ENCODE assay signal across 21 cellular contexts in genomic region chr20:47499053-47499452, GRCh38. TPM values are rescaled to one million over a fixed set of nuclear protein-coding genes. Genes with fewer than 3 reads are reported as not detected.
DNase-seq lines count a peak whose midpoint lies in the region; ATAC-seq, FAIRE-seq and TF ChIP-seq lines count a peak whose summit lies in the region.
"Had no signal": no experiment of that assay in that cellular context is flagged by ENCODE, and none has a peak within 500 bp of the region (broad histone marks: within the 10 kb centered on the region; RNA-seq: fewer than 3 reads in every experiment).

No MANE protein-coding gene starts in this region.

- TF ChIP-seq RAD21 in HepG2 (CRISPR knock-in tag; IDR thresholded peaks at IDR 0.05), result no peak

- in situ Hi-C loops in HepG2 (cut with HindIII; ENCODE audit: extremely low pct_ligation_motif_present, low pct_unique_long_range_greater_than_20kb), result no loop called here

- H3K36me3 ChIP-seq in HepG2 (replicated peaks in 1 of 2; ENCODE audit: control insufficient read depth in 1 of 2, insufficient read depth in 2 of 2, low read length in 2 of 2) (no peaks in the 10 kb centered on the region), right lobe of liver (no peaks in the 10 kb centered on the region), SU-DHL-6 (ENCODE audit: low read length) (peaks cover 11% of the 10 kb centered on the region)

- CTCF ChIA-PET in HepG2 (lab: Yijun Ruan, JAX; ENCODE audit: low intra/inter-chr PET ratio, low total read pairs), result no interaction called here

- WGBS in HepG2 (ENCODE audit: low lambda C conversion rate), result 93% methylated on average over 5 of the region's 5 CpGs
- 91% methylated on average over 4 of the region's 5 CpGs for WGBS in right lobe of liver (ENCODE audit: insufficient coverage, low coverage, low lambda C conversion rate, missing lambda C conversion rate)

- H3K9me3 Mint-ChIP-seq in activated CD4-positive, alpha-beta T cell treated with anti-CD3 and anti-CD28 coated beads, Interleukin-2, amount 10 ng/mL, durations not matched to agents 24 days and 14 days, result no peaks in the 10 kb centered on the region
- no peaks in the 10 kb centered on the region for H3K9me3 Mint-ChIP-seq in neural crest cell
- H3K9me3 Mint-ChIP-seq: CD4-positive, alpha-beta T cell had no signal

- intact Hi-C loops in activated CD4-positive, alpha-beta T cell treated with anti-CD3 and anti-CD28 coated beads, Interleukin-2, amount 10 ng/mL, durations not matched to agents 24 days and 14 days (cut with micrococcal nuclease), result loop anchor here (5.0 kb wide), 1 partner anchor 1423 kb away; the partner anchor contains the start of gene ARFGEF2
- intact Hi-C loops in HepG2 (cut with micrococcal nuclease; ENCODE audit: unreplicated experiment), result no loop called here
- intact Hi-C loops in right lobe of liver (cut with DNase I), result no loop called here
- intact Hi-C loops in posterior cingulate gyrus (cut with DNase I), result no loop called here

- no peak overlapping the region for H2AFZ ChIP-seq in HepG2 (ENCODE audit: low read length)
- no peak overlapping the region for H2AFZ ChIP-seq in SU-DHL-6 (ENCODE audit: low read depth, low read length, severe bottlenecking)

- H3K9me2 ChIP-seq in SU-DHL-6 (replicated peaks; ENCODE audit: insufficient read depth, low read length), result no peaks in the 10 kb centered on the region

- peaks cover 38% of the 10 kb centered on the region for H3K4me1 Mint-ChIP-seq in activated CD4-positive, alpha-beta T cell treated with anti-CD3 and anti-CD28 coated beads, Interleukin-2, amount 10 ng/mL, durations not matched to agents 24 days and 14 days
- peaks cover 27% of the 10 kb centered on the region for H3K4me1 Mint-ChIP-seq in neural crest cell

- H3K9ac ChIP-seq in HepG2 (ENCODE audit: insufficient read depth, low read depth, low read length), result no peak overlapping the region
- H3K9ac ChIP-seq in SU-DHL-6 (ENCODE audit: low read length), result peak overlapping the region; percentile 51

- TF ChIP-seq CTCF in HepG2 (CRISPR knock-in tag; IDR thresholded peaks at IDR 0.05) (no peak), right lobe of liver (IDR thresholded peaks at IDR 0.05) (no peak), SU-DHL-6 (IDR thresholded peaks at IDR 0.05; ENCODE audit: insufficient read depth, low read length, poor library complexity, severe bottlenecking) (no peak), neural crest cell (conservative IDR thresholded peaks at IDR 0.05) (no peak)

- H3K27me3 Mint-ChIP-seq in activated CD4-positive, alpha-beta T cell treated with anti-CD3 and anti-CD28 coated beads, Interleukin-2, amount 10 ng/mL, durations not matched to agents 24 days and 14 days, result peaks cover 2% of the 10 kb centered on the region
- no peaks in the 10 kb centered on the region for H3K27me3 Mint-ChIP-seq in neural crest cell (ENCODE audit: low read depth)
- H3K27me3 Mint-ChIP-seq: CD4-positive, alpha-beta T cell had no signal

- H3K27ac ChIP-seq in HepG2 (ENCODE audit: extremely low read length, insufficient read depth, low read length) (no peak overlapping the region), right lobe of liver (no peak overlapping the region), SU-DHL-6 (ENCODE audit: low read depth, low read length) (peak overlapping the region; percentile 98)

- H3K9me3 ChIP-seq in HepG2 (ENCODE audit: low read length) (no peaks in the 10 kb centered on the region), right lobe of liver (no peaks in the 10 kb centered on the region), SU-DHL-6 (ENCODE audit: insufficient read depth, low read length) (no peaks in the 10 kb centered on the region)
- H3K9me3 ChIP-seq: Caco-2 had no signal

- peaks cover 12% of the 10 kb centered on the region for H4K20me1 ChIP-seq in HepG2 (ENCODE audit: insufficient read depth, low read length)
- 0 out of 2 replicates have a peak, but pooled peaks cover 5% of the 10 kb centered on the region for H4K20me1 ChIP-seq in SU-DHL-6 (ENCODE audit: low read depth, low read length)

- H3K27me3 ChIP-seq in HepG2 (ENCODE audit: control insufficient read depth in 1 of 2, insufficient read depth in 2 of 2, low read length in 2 of 2) (no peaks in the 10 kb centered on the region; a peak in 1 of 5 replicates), right lobe of liver (no peaks in the 10 kb centered on the region), SU-DHL-6 (ENCODE audit: low read length) (no peaks in the 10 kb centered on the region)

- H3K36me3 Mint-ChIP-seq in activated CD4-positive, alpha-beta T cell treated with anti-CD3 and anti-CD28 coated beads, Interleukin-2, amount 10 ng/mL, durations not matched to agents 24 days and 14 days (ENCODE audit: low read depth), result peaks cover 18% of the 10 kb centered on the region
- H3K36me3 Mint-ChIP-seq in neural crest cell (ENCODE audit: low read depth), result no peaks in the 10 kb centered on the region

- no TSS peak for BruUV-seq in HepG2 (replicated peaks; lab: Mats Ljungman, UMichigan)

- no peak for DNase-seq in activated CD4-positive, alpha-beta T cell treated with anti-CD3 and anti-CD28 coated beads, Interleukin-2, amount 10 ng/mL, durations not matched to agents 24 days and 14 days
- DNase-seq in activated CD4-positive, alpha-beta T cell treated with anti-CD3 and anti-CD28 coated beads for 48 hours, result no peak
- DNase-seq in HepG2 (ENCODE audit: low spot score) (no peak), right lobe of liver (no peak), neural crest cell (ENCODE audit: low read depth, low spot score) (no peak), posterior cingulate gyrus (no peak)
- DNase-seq: CD4-positive, alpha-beta T cell; DMS153; EL; NCI-H1105 treated with DMSO at 0.1 percent for 48 hours; NCI-H1694; NCI-H2081 treated with DMSO at 0.1 percent for 48 hours; NK-92 treated with Interleukin-12 subunit alpha and Interleukin-12 subunit beta, amount 100 ng/mL, for 24 hours; OCI-M1; SHP77 treated with DMSO at 0.1 percent for 48 hours had no signal

- peaks cover 46% of the 10 kb centered on the region for H3K4me1 ChIP-seq in HepG2 (ENCODE audit: insufficient read depth, low read length)
- H3K4me1 ChIP-seq in right lobe of liver, result peaks cover 0 to 20% (median 2%) of the 10 kb centered on the region in 4 donors

- peaks cover 36% of the 10 kb centered on the region for H3K79me2 ChIP-seq in HepG2 (ENCODE audit: insufficient read depth, low read length)
- H3K79me2 ChIP-seq in SU-DHL-6 (ENCODE audit: insufficient read depth, low read length), result peaks cover 44% of the 10 kb centered on the region

- H3K4me2 ChIP-seq in HepG2 (ENCODE audit: low read depth, low read length) (no peak overlapping the region), SU-DHL-6 (ENCODE audit: low read depth, low read length, poor library complexity, severe bottlenecking) (peak overlapping the region; percentile 52)

- H3K4me3 ChIP-seq in HepG2 (replicated peaks in 1 of 3; ENCODE audit: insufficient read depth in 1 of 3, low read depth in 2 of 3, low read length in 3 of 3) (no peak overlapping the region), right lobe of liver (no peak overlapping the region), SU-DHL-6 (ENCODE audit: insufficient read depth, low read length, poor library complexity, severe bottlenecking) (no peak overlapping the region)
- H3K4me3 ChIP-seq: K562 had no signal

- H3K4me3 Mint-ChIP-seq in activated CD4-positive, alpha-beta T cell treated with anti-CD3 and anti-CD28 coated beads, Interleukin-2, amount 10 ng/mL, durations not matched to agents 24 days and 14 days, result no peak overlapping the region
- peak overlapping the region; percentile 54 for H3K4me3 Mint-ChIP-seq in neural crest cell

- ATAC-seq in HepG2 (no peak), right lobe of liver (no peak), GM18907 (IDR thresholded peaks at IDR 0.05; ENCODE audit: unreplicated experiment) (no peak)
- ATAC-seq: K562 had no signal

- TF ChIP-seq POLR2A in HepG2 (IDR thresholded peaks at IDR 0.05; ENCODE audit: insufficient read depth in 1 of 2, low read depth in 2 of 2, low read length in 2 of 2) (no peak), right lobe of liver (IDR thresholded peaks at IDR 0.05) (no peak)

- H3F3A ChIP-seq in SU-DHL-6 (ENCODE audit: insufficient read depth), result peaks cover 68% of the 10 kb centered on the region

- TF ChIP-seq EP300 in HepG2 (IDR thresholded peaks at IDR 0.05; ENCODE audit: low read depth in 2 of 2, low read length in 2 of 2), result no peak
- no peak for TF ChIP-seq EP300 in HepG2 (CRISPR knock-in tag; IDR thresholded peaks at IDR 0.05; ENCODE audit: borderline replicate concordance)

- FAIRE-seq in HepG2 (lab: Jason Lieb, UNC), result no peak
- FAIRE-seq: A204.1, H1, K562 had no signal

- POLR2A ChIA-PET in HepG2 (lab: Yijun Ruan, JAX), result no interaction called here

- peak overlapping the region; percentile 93 for H3K27ac Mint-ChIP-seq in activated CD4-positive, alpha-beta T cell treated with anti-CD3 and anti-CD28 coated beads, Interleukin-2, amount 10 ng/mL, durations not matched to agents 24 days and 14 days
- H3K27ac Mint-ChIP-seq in neural crest cell (ENCODE audit: unreplicated experiment), result no peak overlapping the region

RNA-seq across cellular contexts. Expression of gene NCOA3, which starts 2.6 kb away (rescaled TPM):
- total RNA-seq in activated CD4-positive, alpha-beta T cell treated with anti-CD3 and anti-CD28 coated beads, Interleukin-2, amount 10 ng/mL, durations not matched to agents 24 days and 14 days, result 140 TPM in 2 replicates
- total RNA-seq in HepG2 (2016; rRNA removed; fragmentation: Illumina TruSeq; extraction: Trizol) (56.8 and 76.2 TPM in 2 replicates), right lobe of liver (10 to 100 TPM; 11.2 to 15.1 (median 13.8) TPM), neural crest cell (23.9 and 25.7 TPM in 2 replicates)
- total RNA-seq in HepG2 (2016; cell fraction: cytosol; rRNA removed; fragmentation: Illumina TruSeq; extraction: Trizol; ENCODE audit: low read depth), result 30.2 and 36.5 TPM in 2 replicates
- 56.0 and 74.0 TPM in 2 replicates for total RNA-seq in HepG2 (2016; cell fraction: insoluble cytoplasmic fraction; rRNA removed; fragmentation: Illumina TruSeq; extraction: Trizol)
- total RNA-seq in HepG2 (2016; cell fraction: membrane; rRNA removed; fragmentation: Illumina TruSeq; extraction: Trizol), result 34.2 and 36.7 TPM in 2 replicates
- 59.3 and 64.3 TPM in 2 replicates for total RNA-seq in HepG2 (2016; cell fraction: nucleus; rRNA removed; fragmentation: Illumina TruSeq; extraction: Trizol)
- polyA plus RNA-seq in HepG2 (2011; rRNA removed), result 25.0 and 35.0 TPM in 2 replicates
- 17.2 and 18.9 TPM in 2 replicates for polyA plus RNA-seq in HepG2 (2011; cell fraction: cytosol; rRNA removed)
- polyA plus RNA-seq in HepG2 (2011; cell fraction: nucleus; rRNA removed), result 36.9 and 40.6 TPM in 2 replicates
- polyA plus RNA-seq in HepG2 (2012), result 22.6 and 26.9 TPM in 2 replicates
- polyA plus RNA-seq in HepG2 (2016; cell fraction: cytosol; fragmentation: Illumina TruSeq; extraction: Trizol; ENCODE audit: low read depth), result 2.0 and 2.4 TPM in 2 replicates
- 40.1 and 40.4 TPM in 2 replicates for polyA plus RNA-seq in HepG2 (2016; cell fraction: insoluble cytoplasmic fraction; fragmentation: Illumina TruSeq; extraction: Trizol; ENCODE audit: low read depth)
- 5.5 and 5.7 TPM in 2 replicates for polyA plus RNA-seq in HepG2 (2016; cell fraction: membrane; fragmentation: Illumina TruSeq; extraction: Trizol; ENCODE audit: low read depth)
- polyA plus RNA-seq in HepG2 (2016; cell fraction: nucleus; fragmentation: Illumina TruSeq; extraction: Trizol; ENCODE audit: insufficient read depth, low read depth), result 53.5 and 57.7 TPM in 2 replicates
- polyA minus RNA-seq in HepG2 (2011; rRNA and poly(A)+ RNA removed; ENCODE audit: low replicate concordance), result 49.8 and 56.6 TPM in 2 replicates
- polyA minus RNA-seq in HepG2 (2011; cell fraction: cytosol; rRNA and poly(A)+ RNA removed), result 41.6 and 42.5 TPM in 2 replicates
- 75.8 and 76.3 TPM in 2 replicates for polyA minus RNA-seq in HepG2 (2011; cell fraction: nucleus; rRNA and poly(A)+ RNA removed)
